22 cellular contexts compared by ENCODE assay signal in genomic region chr1:234666761-234667160, GRCh38. TPM values are rescaled to one million over a fixed set of nuclear protein-coding genes. Genes with fewer than 3 reads are reported as not detected.
DNase-seq lines count a peak whose midpoint lies in the region; ATAC-seq, FAIRE-seq and TF ChIP-seq lines count a peak whose summit lies in the region.
"Had no signal": no experiment of that assay in that cellular context is flagged by ENCODE, and none has a peak within 500 bp of the region (broad histone marks: within the 10 kb centered on the region; RNA-seq: fewer than 3 reads in every experiment).

No MANE protein-coding gene starts in this region.

- no peaks in the 10 kb centered on the region for H3K79me2 ChIP-seq in HepG2 (ENCODE audit: insufficient read depth, low read length)

- peaks cover 0 to 10% (median 4%) of the 10 kb centered on the region in 4 donors for H3K4me1 ChIP-seq in right lobe of liver
- peaks cover 45% of the 10 kb centered on the region for H3K4me1 ChIP-seq in HepG2 (ENCODE audit: insufficient read depth, low read length)
- H3K4me1 ChIP-seq in naive thymus-derived CD4-positive, alpha-beta T cell (ENCODE audit: control insufficient read depth in 2 of 2, insufficient read depth in 2 of 2, low read length in 2 of 2), result no peaks in the 10 kb centered on the region

- no peaks in the 10 kb centered on the region for H3K27me3 Mint-ChIP-seq in dendritic cell treated with granulocyte-macrophage colony-stimulating factor and Interleukin-4, amounts not matched to agents 40 ng/mL and 50 ng/mL, for 4 days
- H3K27me3 Mint-ChIP-seq in naive thymus-derived CD4-positive, alpha-beta T cell, result no peaks in the 10 kb centered on the region
- H3K27me3 Mint-ChIP-seq: B cell had no signal

- POLR2A ChIA-PET in HepG2 (lab: Yijun Ruan, JAX), result no interaction called here
- POLR2A ChIA-PET in naive thymus-derived CD4-positive, alpha-beta T cell (lab: Charles Lee), result interaction anchor here (1.0 kb wide), 1 partner anchor 55 kb away, joined by 3 read pairs; no protein-coding TSS in a partner anchor

- in situ Hi-C loops in HepG2 (cut with HindIII; ENCODE audit: extremely low pct_ligation_motif_present, low pct_unique_long_range_greater_than_20kb), result no loop called here

- no peak overlapping the region for H2AFZ ChIP-seq in HepG2 (ENCODE audit: low read length)

- no peaks in the 10 kb centered on the region for H3K36me3 ChIP-seq in right lobe of liver
- H3K36me3 ChIP-seq in HepG2 (replicated peaks in 1 of 2; ENCODE audit: control insufficient read depth in 1 of 2, insufficient read depth in 2 of 2, low read length in 2 of 2), result no peaks in the 10 kb centered on the region
- no peaks in the 10 kb centered on the region for H3K36me3 ChIP-seq in naive thymus-derived CD4-positive, alpha-beta T cell (ENCODE audit: control insufficient read depth in 2 of 3, insufficient read depth in 3 of 3, low read length in 3 of 3)

- intact Hi-C loops in right lobe of liver (cut with DNase I), result no loop called here
- intact Hi-C loops in HepG2 (cut with micrococcal nuclease; ENCODE audit: unreplicated experiment), result no loop called here
- intact Hi-C loops in dendritic cell treated with granulocyte-macrophage colony-stimulating factor and Interleukin-4, amounts not matched to agents 40 ng/mL and 50 ng/mL, for 4 days (cut with micrococcal nuclease), result no loop called here
- intact Hi-C loops in naive thymus-derived CD4-positive, alpha-beta T cell (cut with micrococcal nuclease), result no loop called here

- no peak overlapping the region for H3K4me3 Mint-ChIP-seq in dendritic cell treated with granulocyte-macrophage colony-stimulating factor and Interleukin-4, amounts not matched to agents 40 ng/mL and 50 ng/mL, for 4 days
- H3K4me3 Mint-ChIP-seq in naive thymus-derived CD4-positive, alpha-beta T cell, result no peak overlapping the region
- H3K4me3 Mint-ChIP-seq: B cell; CD8-positive, alpha-beta memory T cell had no signal

- no peaks in the 10 kb centered on the region for H3K36me3 Mint-ChIP-seq in dendritic cell treated with granulocyte-macrophage colony-stimulating factor and Interleukin-4, amounts not matched to agents 40 ng/mL and 50 ng/mL, for 4 days (ENCODE audit: low read depth)
- peaks cover 0 to 2% (median 0%) of the 10 kb centered on the region in 5 donors for H3K36me3 Mint-ChIP-seq in naive thymus-derived CD4-positive, alpha-beta T cell

- no TSS peak for BruUV-seq in HepG2 (replicated peaks; lab: Mats Ljungman, UMichigan)

- H3K27me3 ChIP-seq in right lobe of liver (no peaks in the 10 kb centered on the region), HepG2 (ENCODE audit: control insufficient read depth in 1 of 2, insufficient read depth in 2 of 2, low read length in 2 of 2) (no peaks in the 10 kb centered on the region)
- no peaks in the 10 kb centered on the region for H3K27me3 ChIP-seq in naive thymus-derived CD4-positive, alpha-beta T cell (ENCODE audit: control insufficient read depth in 2 of 2, insufficient read depth in 2 of 2, low read length in 2 of 2)

- CTCF ChIA-PET in HepG2 (lab: Yijun Ruan, JAX; ENCODE audit: low intra/inter-chr PET ratio, low total read pairs), result no interaction called here
- CTCF ChIA-PET in naive thymus-derived CD4-positive, alpha-beta T cell (lab: Charles Lee), result interaction anchor here (0.7 kb wide), 1 partner anchor 38 kb away, joined by 3 read pairs; no protein-coding TSS in a partner anchor

- H3K4me2 ChIP-seq in HepG2 (ENCODE audit: low read depth, low read length), result no peak overlapping the region

- TF ChIP-seq CTCF in right lobe of liver (IDR thresholded peaks at IDR 0.05), result no peak
- no peak for TF ChIP-seq CTCF in HepG2 (CRISPR knock-in tag; IDR thresholded peaks at IDR 0.05)

- H4K20me1 ChIP-seq in HepG2 (ENCODE audit: insufficient read depth, low read length), result no peaks in the 10 kb centered on the region

- DNase-seq in right lobe of liver (no peak), HepG2 (ENCODE audit: low spot score) (no peak), NCI-H2171 (lab: John Stamatoyannopoulos, UW) (no peak), SIG-M5 treated with dmso at 0.1 percent for 504 hours (lab: John Stamatoyannopoulos, UW; ENCODE audit: unreplicated experiment) (no peak), NCI-H1694 (lab: John Stamatoyannopoulos, UW) (no peak)
- DNase-seq in naive thymus-derived CD4-positive, alpha-beta T cell, result no peak
- DNase-seq: CD8-positive, alpha-beta memory T cell; DMS 273 treated with DMSO at 0.1 percent for 48 hours; DND-41; Karpas-422; NCI-H1092 treated with DMSO at 0.1 percent for 48 hours; NCI-H1436; NCI-H446; NCI-H524 treated with DMSO at 0.1 percent for 48 hours; NCI-H774; PC-3 had no signal

- no peaks in the 10 kb centered on the region for H3K9me3 ChIP-seq in right lobe of liver
- peaks cover 19% of the 10 kb centered on the region; the same call in 1 of the 2 replicates for H3K9me3 ChIP-seq in HepG2 (ENCODE audit: low read length)
- no peaks in the 10 kb centered on the region for H3K9me3 ChIP-seq in naive thymus-derived CD4-positive, alpha-beta T cell (ENCODE audit: control insufficient read depth in 2 of 3, low read length in 3 of 3)

- H3K27ac Mint-ChIP-seq in dendritic cell treated with granulocyte-macrophage colony-stimulating factor and Interleukin-4, amounts not matched to agents 40 ng/mL and 50 ng/mL, for 4 days, result peak overlapping the region; percentile 68
- no peak overlapping the region for H3K27ac Mint-ChIP-seq in naive thymus-derived CD4-positive, alpha-beta T cell
- H3K27ac Mint-ChIP-seq: B cell had no signal

- FAIRE-seq in HepG2 (lab: Jason Lieb, UNC), result no peak
- FAIRE-seq: GM12892, GM19239, H54 had no signal

- 56% methylated on average over 4 of the region's 4 CpGs for WGBS in right lobe of liver (ENCODE audit: insufficient coverage, low coverage, low lambda C conversion rate, missing lambda C conversion rate)
- 84% methylated on average over 4 of the region's 4 CpGs for WGBS in HepG2 (ENCODE audit: low lambda C conversion rate)

- TF ChIP-seq EP300 in HepG2 (IDR thresholded peaks at IDR 0.05; ENCODE audit: low read depth in 2 of 2, low read length in 2 of 2), result no peak
- TF ChIP-seq EP300 in HepG2 (CRISPR knock-in tag; IDR thresholded peaks at IDR 0.05; ENCODE audit: borderline replicate concordance), result no peak

- H3K9ac ChIP-seq in HepG2 (ENCODE audit: insufficient read depth, low read depth, low read length), result no peak overlapping the region

- ATAC-seq in right lobe of liver (peak in 3 of 4 donors; percentile 30 to 49 (median 41)), HepG2 (no peak)
- ATAC-seq in naive thymus-derived CD4-positive, alpha-beta T cell, result peak; percentile 24
- ATAC-seq: PC-3 had no signal

- H3K9me3 Mint-ChIP-seq in dendritic cell treated with granulocyte-macrophage colony-stimulating factor and Interleukin-4, amounts not matched to agents 40 ng/mL and 50 ng/mL, for 4 days, result peaks cover 9% of the 10 kb centered on the region
- peaks cover 0 to 6% (median 0%) of the 10 kb centered on the region in 11 donors for H3K9me3 Mint-ChIP-seq in naive thymus-derived CD4-positive, alpha-beta T cell
- H3K9me3 Mint-ChIP-seq: CD8-positive, alpha-beta memory T cell had no signal

- H3K4me3 ChIP-seq in right lobe of liver (no peak overlapping the region), HepG2 (replicated peaks in 1 of 3; ENCODE audit: insufficient read depth in 1 of 3, low read depth in 2 of 3, low read length in 3 of 3) (no peak overlapping the region)
- no peak overlapping the region for H3K4me3 ChIP-seq in naive thymus-derived CD4-positive, alpha-beta T cell (ENCODE audit: low read length)

- peaks cover 48% of the 10 kb centered on the region for H3K4me1 Mint-ChIP-seq in dendritic cell treated with granulocyte-macrophage colony-stimulating factor and Interleukin-4, amounts not matched to agents 40 ng/mL and 50 ng/mL, for 4 days (ENCODE audit: low read depth)
- H3K4me1 Mint-ChIP-seq in naive thymus-derived CD4-positive, alpha-beta T cell, result peaks cover 0 to 9% (median under 1%) of the 10 kb centered on the region in 7 donors

- TF ChIP-seq RAD21 in HepG2 (CRISPR knock-in tag; IDR thresholded peaks at IDR 0.05), result no peak

- no peak for TF ChIP-seq POLR2A in right lobe of liver (IDR thresholded peaks at IDR 0.05)
- TF ChIP-seq POLR2A in HepG2 (IDR thresholded peaks at IDR 0.05; ENCODE audit: insufficient read depth in 1 of 2, low read depth in 2 of 2, low read length in 2 of 2), result no peak

- H3K27ac ChIP-seq in right lobe of liver (no peak overlapping the region), HepG2 (ENCODE audit: extremely low read length, insufficient read depth, low read length) (no peak overlapping the region)
- H3K27ac ChIP-seq in naive thymus-derived CD4-positive, alpha-beta T cell (ENCODE audit: low read depth, low read length), result no peak overlapping the region
- H3K27ac ChIP-seq: C4-2B had no signal

TF ChIP-seq in HepG2, 621 proteins besides CTCF, POLR2A, EP300 and RAD21 (continues in another document):
- TF ChIP-seq PAF1 (CRISPR knock-in tag; IDR thresholded peaks at IDR 0.05), result no peak
- TF ChIP-seq ZNF672 (CRISPR knock-in tag; IDR thresholded peaks at IDR 0.05), result no peak
- no peak for TF ChIP-seq RCOR2 (CRISPR knock-in tag; IDR thresholded peaks at IDR 0.05)

RNA-seq across cellular contexts. Expression of gene IRF2BP2, which starts 56.8 kb away (rescaled TPM):
- 10 to 100 TPM; 35.3 to 93.2 (median 56.8) TPM for total RNA-seq in right lobe of liver
- total RNA-seq in HepG2 (2016; rRNA removed; fragmentation: Illumina TruSeq; extraction: Trizol), result 127 and 147 TPM in 2 replicates
- 25.1 and 26.8 TPM in 2 replicates for total RNA-seq in HepG2 (2016; cell fraction: cytosol; rRNA removed; fragmentation: Illumina TruSeq; extraction: Trizol; ENCODE audit: low read depth)
- 104 and 154 TPM in 2 replicates for total RNA-seq in HepG2 (2016; cell fraction: insoluble cytoplasmic fraction; rRNA removed; fragmentation: Illumina TruSeq; extraction: Trizol)
- total RNA-seq in HepG2 (2016; cell fraction: membrane; rRNA removed; fragmentation: Illumina TruSeq; extraction: Trizol), result 85.2 and 85.5 TPM in 2 replicates
- 132 and 141 TPM in 2 replicates for total RNA-seq in HepG2 (2016; cell fraction: nucleus; rRNA removed; fragmentation: Illumina TruSeq; extraction: Trizol)
- polyA plus RNA-seq in HepG2 (2011; rRNA removed), result 140 and 180 TPM in 2 replicates
- polyA plus RNA-seq in HepG2 (2011; cell fraction: cytosol; rRNA removed), result 82.1 and 111 TPM in 2 replicates
- 491 and 557 TPM in 2 replicates for polyA plus RNA-seq in HepG2 (2011; cell fraction: nucleus; rRNA removed)
- 136 and 153 TPM in 2 replicates for polyA plus RNA-seq in HepG2 (2012)
- 22.4 and 23.1 TPM in 2 replicates for polyA plus RNA-seq in HepG2 (2016; cell fraction: cytosol; fragmentation: Illumina TruSeq; extraction: Trizol; ENCODE audit: low read depth)
- polyA plus RNA-seq in HepG2 (2016; cell fraction: insoluble cytoplasmic fraction; fragmentation: Illumina TruSeq; extraction: Trizol; ENCODE audit: low read depth), result 127 and 168 TPM in 2 replicates
- 58.5 and 65.6 TPM in 2 replicates for polyA plus RNA-seq in HepG2 (2016; cell fraction: membrane; fragmentation: Illumina TruSeq; extraction: Trizol; ENCODE audit: low read depth)
- 293 and 322 TPM in 2 replicates for polyA plus RNA-seq in HepG2 (2016; cell fraction: nucleus; fragmentation: Illumina TruSeq; extraction: Trizol; ENCODE audit: insufficient read depth, low read depth)
- 43.4 and 196 TPM in 2 replicates for polyA minus RNA-seq in HepG2 (2011; rRNA and poly(A)+ RNA removed; ENCODE audit: low replicate concordance)
- polyA minus RNA-seq in HepG2 (2011; cell fraction: cytosol; rRNA and poly(A)+ RNA removed), result 155 and 170 TPM in 2 replicates
- 115 and 118 TPM in 2 replicates for polyA minus RNA-seq in HepG2 (2011; cell fraction: nucleus; rRNA and poly(A)+ RNA removed)
- total RNA-seq in naive thymus-derived CD4-positive, alpha-beta T cell, result 100 to 1,000 TPM; 150 to 413 (median 173) TPM
- 10 to 100 TPM; 28.7 to 35.6 TPM for polyA plus RNA-seq in naive thymus-derived CD4-positive, alpha-beta T cell
